ENCODE assay signal across 21 cellular contexts in the genomic region with DNA sequence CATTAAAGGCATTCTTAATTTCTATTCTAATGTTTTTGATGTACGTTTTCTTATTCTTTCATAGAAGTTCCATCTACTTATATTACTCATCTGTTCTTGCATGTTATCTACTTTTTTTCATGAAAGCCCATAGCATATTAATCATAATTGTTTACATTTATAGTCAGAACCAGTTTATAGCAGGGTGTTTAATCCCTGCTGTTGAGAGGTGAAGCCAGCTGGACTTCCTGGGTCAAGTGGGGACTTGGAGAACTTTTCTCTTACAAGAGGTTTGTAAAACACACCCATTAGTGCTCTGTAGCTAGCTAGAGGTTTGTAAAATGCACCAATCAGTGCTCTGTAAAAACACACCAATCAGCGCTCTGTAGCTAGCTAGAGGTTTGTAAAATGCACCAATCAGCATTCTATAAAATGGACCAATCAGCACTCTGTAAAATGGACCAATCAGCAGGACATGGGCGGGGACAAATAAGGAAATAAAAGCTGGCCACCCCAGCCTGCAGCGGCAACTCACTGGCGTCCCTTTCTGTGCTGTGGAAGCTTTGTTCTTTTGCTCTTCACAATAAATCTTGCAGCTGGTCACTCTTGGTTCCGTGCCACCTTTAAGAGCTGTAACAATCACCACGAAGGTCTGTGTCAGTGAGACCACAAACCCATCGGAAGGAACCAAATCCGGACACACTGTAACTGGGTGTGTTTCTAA.
"Had no signal": no experiment of that assay in that cellular context is flagged by ENCODE, and none has a peak within 500 bp of the region (broad histone marks: within the 10 kb centered on the region; RNA-seq: fewer than 3 reads in every experiment).

No MANE protein-coding gene starts in this region.

- H3K27me3 ChIP-seq: ascending aorta, dorsolateral prefrontal cortex, esophagus squamous epithelium, neutrophil, transverse colon had no signal

- H3K9me3 ChIP-seq: ascending aorta, esophagus squamous epithelium, mucosa of descending colon, neutrophil, transverse colon had no signal

- ATAC-seq: activated naive CD8-positive, alpha-beta T cell treated with anti-CD3 and anti-CD28 coated beads, Interleukin-2, amount 50 U/mL, for 24 hours; left ventricle myocardium superior; mucosa of descending colon; natural killer cell had no signal

- H3K36me3 ChIP-seq: ascending aorta, esophagus squamous epithelium, neutrophil, transverse colon had no signal

- H3K27ac Mint-ChIP-seq: activated naive CD4-positive, alpha-beta T cell treated with anti-CD3 and anti-CD28 coated beads for 36 hours; activated naive CD8-positive, alpha-beta T cell treated with anti-CD3 and anti-CD28 coated beads, Interleukin-2, amount 50 U/mL, for 24 hours; activated T-helper 2 cell treated with anti-CD3 and anti-CD28 coated beads, Interferon-gamma antibody, Interleukin-2, Interleukin-4, amounts not matched to agents 10 μg/mL and 5 μg/mL and 100 μg/mL, durations not matched to agents 14 hours and 24 hours and 36 hours; endodermal cell; memory B cell; natural killer cell had no signal

- DNase-seq: activated CD4-positive, alpha-beta T cell treated with anti-CD3 and anti-CD28 coated beads for 1 hour; activated CD4-positive, alpha-beta T cell treated with anti-CD3 and anti-CD28 coated beads, Interleukin-2, amount 50 U/mL, for 4 hours; activated naive CD4-positive, alpha-beta T cell treated with anti-CD3 and anti-CD28 coated beads for 36 hours; activated naive CD8-positive, alpha-beta T cell treated with anti-CD3 and anti-CD28 coated beads, Interleukin-2, amount 50 U/mL, for 24 hours; dorsolateral prefrontal cortex; endodermal cell; esophagus squamous epithelium; foreskin melanocyte; left ventricle myocardium superior; mucosa of descending colon; natural killer cell; retina; stimulated activated CD4-positive, alpha-beta T cell treated with anti-CD3 and anti-CD28 coated beads, Interleukin-15, amount 100 ng/mL, for 24 hours; stimulated activated CD4-positive, alpha-beta T cell treated with anti-CD3 and anti-CD28 coated beads, Interleukin-4, amount 100 ng/mL, for 1 hour; stimulated activated naive CD4-positive, alpha-beta T cell treated with Interleukin-2 at 50 U/mL for 16 hours; transverse colon had no signal

- H3K27ac ChIP-seq: ascending aorta, esophagus squamous epithelium, neutrophil, parathyroid adenoma, transverse colon had no signal

- H3K4me1 ChIP-seq: ascending aorta, transverse colon had no signal

- H3K9me3 Mint-ChIP-seq: activated T-helper 2 cell treated with anti-CD3 and anti-CD28 coated beads, Interferon-gamma antibody, Interleukin-2, Interleukin-4, amounts not matched to agents 10 μg/mL and 5 μg/mL and 100 μg/mL, durations not matched to agents 14 hours and 24 hours and 36 hours; natural killer cell had no signal

- H3K4me3 ChIP-seq: ascending aorta, dorsolateral prefrontal cortex, esophagus squamous epithelium, mucosa of descending colon, transverse colon had no signal

- H3K4me1 Mint-ChIP-seq: activated naive CD8-positive, alpha-beta T cell treated with anti-CD3 and anti-CD28 coated beads, Interleukin-2, amount 50 U/mL, for 24 hours; memory B cell had no signal

- H3K27me3 Mint-ChIP-seq: activated naive CD8-positive, alpha-beta T cell treated with anti-CD3 and anti-CD28 coated beads, Interleukin-2, amount 50 U/mL, for 24 hours; memory B cell had no signal

- H3K4me3 Mint-ChIP-seq: activated naive CD4-positive, alpha-beta T cell treated with anti-CD3 and anti-CD28 coated beads for 36 hours; activated naive CD8-positive, alpha-beta T cell treated with anti-CD3 and anti-CD28 coated beads, Interleukin-2, amount 50 U/mL, for 24 hours; endodermal cell; memory B cell; natural killer cell had no signal
